In the genomic region with DNA sequence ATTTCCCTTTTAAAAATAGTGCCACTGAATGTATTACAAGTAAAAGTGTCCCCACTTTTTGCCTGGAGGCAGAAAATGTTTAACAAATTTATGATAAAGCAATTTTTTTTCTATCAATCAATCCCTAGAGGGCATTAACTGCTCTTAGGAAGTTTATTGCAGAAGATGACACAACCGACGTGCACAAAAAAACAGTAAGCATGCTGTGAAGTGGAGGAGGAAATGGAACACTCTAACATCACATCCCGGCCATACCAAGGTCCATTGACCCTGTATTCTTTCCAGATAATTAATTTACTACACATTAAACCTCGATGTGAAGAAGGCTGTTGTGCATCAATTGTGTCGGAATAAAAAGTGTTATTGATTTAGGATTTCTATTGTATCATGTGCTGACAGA, we compare ENCODE assay signal across 14 cellular contexts.
"Had no signal": no experiment of that assay in that cellular context is flagged by ENCODE, and none has a peak within 500 bp of the region (broad histone marks: within the 10 kb centered on the region; RNA-seq: fewer than 3 reads in every experiment).

No MANE protein-coding gene starts in this region.

- H3K27ac ChIP-seq: heart left ventricle, neutrophil, right atrium auricular region had no signal

- H3K27me3 ChIP-seq: heart left ventricle, neutrophil, right atrium auricular region had no signal

- DNase-seq: effector memory CD4-positive, alpha-beta T cell; heart left ventricle; hypothalamus; kidney glomerular epithelial cell; mucosa of descending colon; naive thymus-derived CD8-positive, alpha-beta T cell; posterior cingulate gyrus; stimulated activated CD4-positive, alpha-beta T cell treated with anti-CD3 and anti-CD28 coated beads, Interleukin-2, amount 100 ng/mL, for 48 hours; stimulated activated naive CD4-positive, alpha-beta T cell treated with Interleukin-2 at 50 U/mL for 16 hours had no signal

- H3K4me1 ChIP-seq: heart left ventricle, right atrium auricular region had no signal

- ATAC-seq: esophagus mucosa; heart left ventricle; left lobe of liver; mucosa of descending colon; naive thymus-derived CD8-positive, alpha-beta T cell had no signal

- H3K36me3 ChIP-seq: heart left ventricle, neutrophil, right atrium auricular region had no signal

- H3K4me2 ChIP-seq: smooth muscle cell had no signal

- H3K4me3 ChIP-seq: heart left ventricle, mucosa of descending colon, right atrium auricular region, smooth muscle cell had no signal

- H3K9me3 ChIP-seq: neutrophil had no signal
